18 cellular contexts compared by ENCODE assay signal in the genomic region with DNA sequence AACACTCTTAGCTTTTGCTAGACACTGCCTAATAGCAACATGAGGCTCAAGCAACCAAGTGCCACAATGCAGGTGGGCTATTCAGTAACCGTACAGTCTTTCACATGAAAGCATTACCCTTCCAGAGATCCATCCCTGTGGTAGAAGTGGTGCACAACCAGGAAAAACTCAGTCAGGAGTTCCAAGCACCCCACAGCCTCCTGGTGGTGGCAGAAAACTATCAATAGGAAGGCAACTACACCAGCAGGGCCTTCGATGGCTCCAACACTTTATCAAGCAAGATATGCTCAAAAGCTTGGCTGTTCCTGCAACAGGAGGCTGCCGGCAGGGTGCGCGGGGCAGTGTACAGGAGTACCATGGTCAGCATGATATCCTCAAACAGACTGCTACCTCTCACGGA.
DNase-seq lines count a peak whose midpoint lies in the region; ATAC-seq, FAIRE-seq and TF ChIP-seq lines count a peak whose summit lies in the region.
"Had no signal": no experiment of that assay in that cellular context is flagged by ENCODE, and none has a peak within 500 bp of the region (broad histone marks: within the 10 kb centered on the region; RNA-seq: fewer than 3 reads in every experiment).

No MANE protein-coding gene starts in this region.

- peak; percentile 2 for DNase-seq in Daoy (ENCODE audit: low read depth)
- peak; percentile 7 for DNase-seq in HT-29 (ENCODE audit: low spot score)
- DNase-seq in H1 (ENCODE audit: low read depth in 1 of 2, low spot score in 2 of 2): no peak
- DNase-seq in islet precursor cell: peak; percentile 46
- DNase-seq in foreskin keratinocyte: no peak
- no peak for DNase-seq in activated CD4-positive, CD25-positive, alpha-beta regulatory T cell (lab: John Stamatoyannopoulos, UW)
- DNase-seq in AML-193 (lab: John Stamatoyannopoulos, UW): no peak
- DNase-seq: CD4-positive, alpha-beta memory T cell; COR-L47; DMS153; DMS79 treated with DMSO at 0.1 percent for 48 hours; GF-D8 had no signal

- H3K27ac ChIP-seq in H1 (ENCODE audit: low read depth, low read length): no peak overlapping the region
- no peak overlapping the region for H3K27ac ChIP-seq in foreskin keratinocyte
- H3K27ac ChIP-seq: 22Rv1, C4-2B had no signal

- no peak overlapping the region for H3K4me2 ChIP-seq in H1 (ENCODE audit: insufficient read depth in 1 of 2, low read depth in 2 of 2, low read length in 2 of 2)

- H2AK5ac ChIP-seq in H1 (ENCODE audit: low read depth, low read length): no peak overlapping the region

- H4K5ac ChIP-seq in H1 (ENCODE audit: insufficient read length, low read depth, low read length): no peak overlapping the region

- no peak for ATAC-seq in foreskin keratinocyte
- ATAC-seq in GM21825 (IDR thresholded peaks at IDR 0.05; ENCODE audit: unreplicated experiment): no peak
- ATAC-seq: HCT116, K562 had no signal

- no peak overlapping the region for H3K56ac ChIP-seq in H1 (replicated peaks; ENCODE audit: insufficient read length, low read depth, low read length)

- H2BK120ac ChIP-seq in H1 (replicated peaks; ENCODE audit: low read depth, low read length): no peak overlapping the region

- no peaks in the 10 kb centered on the region for H3K36me3 ChIP-seq in H1 (ENCODE audit: control insufficient read depth in 2 of 4, insufficient read depth in 4 of 4, low read length in 3 of 4)

- H2BK12ac ChIP-seq in H1 (ENCODE audit: low read depth, low read length): no peak overlapping the region

- H2AFZ ChIP-seq in H1 (ENCODE audit: low read length): no peak overlapping the region

- no peak overlapping the region for H2BK20ac ChIP-seq in H1 (ENCODE audit: low read length)

- no peak overlapping the region for H3K4me3 ChIP-seq in H1 (ENCODE audit: extremely low read depth in 1 of 4, insufficient read depth in 2 of 4, low read depth in 3 of 4, low read length in 4 of 4)
- H3K4me3 ChIP-seq: K562 had no signal

- no peak overlapping the region for H4K91ac ChIP-seq in H1 (replicated peaks; ENCODE audit: insufficient read length, low read length)

- H3K18ac ChIP-seq in H1 (ENCODE audit: extremely low read depth, low read length): no peak overlapping the region

- TF ChIP-seq RAD21 in H1 (IDR thresholded peaks at IDR 0.05 in 1 of 2, conservative IDR thresholded peaks at IDR 0.05 in 1 of 2; ENCODE audit: low read depth in 2 of 2, low read length in 2 of 2): peak; percentile 37 to 52

- no peak overlapping the region for H3K4ac ChIP-seq in H1 (replicated peaks; ENCODE audit: insufficient read length, low read depth, low read length)

- H3K14ac ChIP-seq in H1 (ENCODE audit: insufficient read length): no peak overlapping the region

- TF ChIP-seq CTCF in H1 (IDR thresholded peaks at IDR 0.05; ENCODE audit: control extremely low read depth in 1 of 3, insufficient read depth in 1 of 3, low read depth in 1 of 3, low read length in 3 of 3): peak; percentile 7 to 48 (median 44)
- TF ChIP-seq CTCF in foreskin keratinocyte (conservative IDR thresholded peaks at IDR 0.05): no peak

- no peak for TF ChIP-seq POLR2A in H1 (IDR thresholded peaks at IDR 0.05; ENCODE audit: control extremely low read depth in 1 of 2, low read depth in 2 of 2, low read length in 2 of 2)

- H4K20me1 ChIP-seq in H1 (replicated peaks in 1 of 2; ENCODE audit: control insufficient read depth in 1 of 2, insufficient read depth in 2 of 2, low read length in 2 of 2): no peaks in the 10 kb centered on the region

- POLR2A ChIA-PET in H1 (lab: Charles Lee; ENCODE audit: partially characterized antibody): interaction anchor here (0.6 kb wide), 1 partner anchor 176 kb away, joined by 3 read pairs; no protein-coding TSS in a partner anchor

- no peak overlapping the region; the same call in 1 of the 2 replicates for H4K8ac ChIP-seq in H1 (ENCODE audit: extremely low read depth, insufficient read depth, low read length)

- 87% methylated on average over 6 of the region's 6 CpGs; no CpG with 5 or more reads in 1 of the 2 experiments for WGBS in H1 (ENCODE audit: extremely low coverage in 1 of 2, insufficient coverage in 1 of 2, insufficient read length in 1 of 2, insufficient replicate concordance in 2 of 2, low coverage in 1 of 2, low lambda C conversion rate in 2 of 2, missing lambda C conversion rate in 1 of 2), 2 experiments

- no peaks in the 10 kb centered on the region for H3K79me2 ChIP-seq in H1 (ENCODE audit: control insufficient read depth in 1 of 2, insufficient read depth in 2 of 2, low read length in 2 of 2)

- H3K4me1 ChIP-seq in H1 (replicated peaks in 1 of 4; ENCODE audit: control insufficient read depth in 3 of 4, insufficient read depth in 4 of 4, low read length in 3 of 4) (no peaks in the 10 kb centered on the region), foreskin keratinocyte (no peaks in the 10 kb centered on the region)

- H3K79me1 ChIP-seq in H1 (ENCODE audit: low read depth, low read length): no peaks in the 10 kb centered on the region

- no peak overlapping the region for H3K23ac ChIP-seq in H1 (ENCODE audit: insufficient read length)

- H3K9me3 ChIP-seq in H1 (ENCODE audit: insufficient read depth in 2 of 2, low read depth in 1 of 2, low read length in 1 of 2): no peaks in the 10 kb centered on the region

- H2BK15ac ChIP-seq in H1 (ENCODE audit: low read length): no peak overlapping the region

- H3K23me2 ChIP-seq in H1 (ENCODE audit: low read depth, low read length): no peaks in the 10 kb centered on the region

- no peak overlapping the region for H2BK5ac ChIP-seq in H1 (ENCODE audit: low read depth, low read length)

- H3K27me3 ChIP-seq in H1 (replicated peaks in 1 of 4; ENCODE audit: control insufficient read depth in 3 of 4, extremely low read depth in 1 of 4, insufficient read depth in 3 of 4, low read length in 3 of 4) (no peaks in the 10 kb centered on the region), foreskin keratinocyte (no peaks in the 10 kb centered on the region)

- no peak for TF ChIP-seq EP300 in H1 (IDR thresholded peaks at IDR 0.05; ENCODE audit: borderline replicate concordance in 1 of 2, low read depth in 2 of 2, low read length in 2 of 2)

- H3K9ac ChIP-seq in H1 (replicated peaks in 1 of 4; ENCODE audit: extremely low read depth in 1 of 4, low read depth in 3 of 4, low read length in 3 of 4): no peak overlapping the region

- CTCF ChIA-PET in H1 (lab: Charles Lee; ENCODE audit: partially characterized antibody): interaction anchor here (1.2 to 1.8 kb wide), 2 partner anchors 32 to 392 kb away, joined by 3 to 8 read pairs; no protein-coding TSS in a partner anchor

- FAIRE-seq in H1 (lab: Jason Lieb, UNC): no peak
- FAIRE-seq: D721Med, K562 had no signal

TF ChIP-seq in H1, 55 proteins besides CTCF, POLR2A, EP300 and RAD21 (continues in another document):
- TF ChIP-seq POLR2AphosphoS5 (IDR thresholded peaks at IDR 0.05; ENCODE audit: low read depth, low read length) (no peak), MAFK (IDR thresholded peaks at IDR 0.05; ENCODE audit: low read depth, low read length) (no peak), KDM5A (IDR thresholded peaks at IDR 0.05; ENCODE audit: low read length) (no peak), CTBP2 (IDR thresholded peaks at IDR 0.05; ENCODE audit: borderline replicate concordance, insufficient read depth, insufficient read length, low read length) (no peak), SIX5 (IDR thresholded peaks at IDR 0.05; ENCODE audit: low read depth, low read length) (no peak), GABPA (IDR thresholded peaks at IDR 0.05; ENCODE audit: borderline replicate concordance, insufficient read depth, low read length) (no peak)
- TF ChIP-seq, protein P1, sequence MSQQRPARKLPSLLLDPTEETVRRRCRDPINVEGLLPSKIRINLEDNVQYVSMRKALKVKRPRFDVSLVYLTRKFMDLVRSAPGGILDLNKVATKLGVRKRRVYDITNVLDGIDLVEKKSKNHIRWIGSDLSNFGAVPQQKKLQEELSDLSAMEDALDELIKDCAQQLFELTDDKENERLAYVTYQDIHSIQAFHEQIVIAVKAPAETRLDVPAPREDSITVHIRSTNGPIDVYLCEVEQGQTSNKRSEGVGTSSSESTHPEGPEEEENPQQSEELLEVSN (IDR thresholded peaks at IDR 0.05): no peak

Comparison
In these comparisons a context has a peak if more than half of its experiments do, and no peak if none do; other contexts are left out.
1. DNase-seq: peak in Daoy (single experiment), HT-29 (single experiment) and islet precursor cell (single experiment); none in H1 (0 of 2), foreskin keratinocyte (0 of 2), activated CD4-positive, CD25-positive, alpha-beta regulatory T cell (0 of 4) and AML-193 (0 of 2).